In genomic region chr6:37864250-37864649, GRCh38 we compare ENCODE assay signal across 19 cellular contexts.
"Had no signal": no experiment of that assay in that cellular context is flagged by ENCODE, and none has a peak within 500 bp of the region (broad histone marks: within the 10 kb centered on the region; RNA-seq: fewer than 3 reads in every experiment).

No MANE protein-coding gene starts in this region.

- H3K4me3 ChIP-seq: coronary artery, dorsolateral prefrontal cortex, esophagus muscularis mucosa, gastroesophageal sphincter, heart left ventricle, hepatocyte, left lung, lower lobe of right lung, mucosa of descending colon had no signal

- H2AFZ ChIP-seq: hepatocyte had no signal

- H3K36me3 ChIP-seq: esophagus muscularis mucosa, gastroesophageal sphincter, left lung, lower lobe of right lung had no signal

- H3K9me3 Mint-ChIP-seq: mesothelial cell of epicardium, naive B cell had no signal

- H3K4me2 ChIP-seq: hepatocyte had no signal

- DNase-seq: dermis blood vessel endothelial cell; dorsolateral prefrontal cortex; effector CD4-positive, alpha-beta T cell; effector memory CD4-positive, alpha-beta T cell; foreskin keratinocyte; heart left ventricle; hypothalamus; left cardiac atrium; left lung; left ventricle myocardium superior; lower lobe of right lung; mesenchymal stem cell; mucosa of descending colon; naive B cell had no signal

- H3K36me3 Mint-ChIP-seq: mesothelial cell of epicardium, naive B cell had no signal

- H3K4me3 Mint-ChIP-seq: mesothelial cell of epicardium, naive B cell had no signal

- H3K27me3 ChIP-seq: dorsolateral prefrontal cortex, esophagus muscularis mucosa, foreskin keratinocyte, gastroesophageal sphincter, heart left ventricle, hepatocyte, left lung had no signal

- H3K27ac Mint-ChIP-seq: mesothelial cell of epicardium, naive B cell had no signal

- H3K9me3 ChIP-seq: esophagus muscularis mucosa, gastroesophageal sphincter, heart left ventricle, left lung, lower lobe of right lung, mucosa of descending colon had no signal

- H3K27me3 Mint-ChIP-seq: naive B cell had no signal

- H3K27ac ChIP-seq: coronary artery, dorsolateral prefrontal cortex, esophagus muscularis mucosa, foreskin keratinocyte, gastroesophageal sphincter, heart left ventricle, hepatocyte, left lung, lower lobe of right lung had no signal
